ENCODE assay signal across 14 cellular contexts in the genomic region with DNA sequence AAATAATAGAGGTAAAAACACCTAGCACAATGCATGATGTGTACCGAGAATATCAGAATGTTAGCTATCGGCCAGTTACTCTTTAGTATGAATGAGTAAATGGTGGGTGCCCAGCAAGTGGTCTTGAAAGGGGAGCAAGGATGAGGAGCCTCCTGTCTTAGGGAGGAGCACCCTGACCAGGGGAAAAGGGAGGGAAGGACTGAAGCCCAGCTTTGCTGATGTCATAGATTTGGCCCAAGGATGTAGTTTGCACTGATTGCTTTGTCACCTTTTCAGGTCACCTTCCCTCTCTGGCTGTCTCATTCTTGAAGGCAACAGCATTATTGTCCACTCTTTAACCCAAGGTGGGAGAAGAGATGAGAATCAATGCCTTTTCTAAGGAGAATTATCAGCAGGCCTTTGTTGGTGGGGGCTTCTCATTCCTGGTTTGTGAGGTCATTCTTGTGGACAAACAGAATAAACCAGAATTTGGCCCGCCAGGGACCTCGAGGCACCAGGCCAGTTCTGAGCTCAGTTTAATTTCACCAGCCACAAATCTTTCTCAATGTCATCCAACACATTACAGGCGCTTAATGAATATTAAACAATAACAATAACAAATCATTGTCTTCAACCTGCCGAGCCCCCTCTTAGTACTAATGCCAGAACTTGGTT.
DNase-seq lines count a peak whose midpoint lies in the region; TF ChIP-seq lines count a peak whose summit lies in the region.
"Had no signal": no experiment of that assay in that cellular context is flagged by ENCODE, and none has a peak within 500 bp of the region (broad histone marks: within the 10 kb centered on the region; RNA-seq: fewer than 3 reads in every experiment).

No MANE protein-coding gene starts in this region.

- peaks cover 19 to 50% (median 43%) of the 10 kb centered on the region in 10 experiments for H3K4me1 ChIP-seq in BLaER1 treated with 17β-estradiol and CSF1 and Interleukin-3, amounts not matched to agents 10 nM and 100 nM
- no peaks in the 10 kb centered on the region for H3K4me1 ChIP-seq in uterus
- H3K4me1 ChIP-seq: A549, Caco-2 had no signal

- DNase-seq in astrocyte of the cerebellum (ENCODE audit: low read depth) (peak; percentile 64), fibroblast of gingiva (ENCODE audit: low read depth) (peak; percentile 18), uterus (peak; percentile 38 to 67), NCI-H1930 (lab: John Stamatoyannopoulos, UW) (no peak), glomerular visceral epithelial cell (ENCODE audit: extremely low spot score) (no peak)
- DNase-seq: BE2C; Caco-2; CD8-positive, alpha-beta memory T cell; DND-41; GDM1; H7 had no signal

- no peak overlapping the region for H3K4me3 ChIP-seq in BLaER1 treated with 17β-estradiol and CSF1 and Interleukin-3, amounts not matched to agents 10 nM and 100 nM
- no peak overlapping the region for H3K4me3 ChIP-seq in astrocyte of the cerebellum (ENCODE audit: low read depth, low read length)
- H3K4me3 ChIP-seq in uterus: no peak overlapping the region
- H3K4me3 ChIP-seq: A549, GM23338 had no signal

- H3K27me3 ChIP-seq in BLaER1 treated with 17β-estradiol and CSF1 and Interleukin-3, amounts not matched to agents 10 nM and 100 nM: no peaks in the 10 kb centered on the region
- no peaks in the 10 kb centered on the region for H3K27me3 ChIP-seq in uterus
- H3K27me3 ChIP-seq: BE2C had no signal

- no peak overlapping the region for H3K9ac ChIP-seq in BLaER1 treated with 17β-estradiol and CSF1 and Interleukin-3, amounts not matched to agents 10 nM and 100 nM

- TF ChIP-seq CTCF in astrocyte of the cerebellum (IDR thresholded peaks at IDR 0.05; ENCODE audit: low read depth, low read length, missing control alignments) (no peak), uterus (IDR thresholded peaks at IDR 0.05) (no peak)

- in situ Hi-C loops in astrocyte of the cerebellum (cut with HindIII; ENCODE audit: low sequenced_read_pairs): loop anchor here (25.0 kb wide), 3 partner anchors 642 to 1242 kb away; no protein-coding TSS in a partner anchor

- H3K9me3 ChIP-seq in BLaER1 treated with 17β-estradiol and CSF1 and Interleukin-3, amounts not matched to agents 10 nM and 100 nM (replicated peaks in 1 of 11): no peaks in the 10 kb centered on the region
- no peaks in the 10 kb centered on the region for H3K9me3 ChIP-seq in uterus
- H3K9me3 ChIP-seq: A549, BE2C, Caco-2 had no signal

- peak overlapping the region in 6 of 11 experiments; percentile 87 to 96 (median 90); a peak in 8 of 22 replicates for H3K4me2 ChIP-seq in BLaER1 treated with 17β-estradiol and CSF1 and Interleukin-3, amounts not matched to agents 10 nM and 100 nM
- H3K4me2 ChIP-seq: A549, GM23338 had no signal

- no peaks in the 10 kb centered on the region for H4K20me1 ChIP-seq in BLaER1 treated with 17β-estradiol and CSF1 and Interleukin-3, amounts not matched to agents 10 nM and 100 nM

- peak overlapping the region in 5 of 11 experiments; percentile 73 to 86 (median 80); a peak in 4 of 22 replicates for H3K27ac ChIP-seq in BLaER1 treated with 17β-estradiol and CSF1 and Interleukin-3, amounts not matched to agents 10 nM and 100 nM
- no peak overlapping the region for H3K27ac ChIP-seq in uterus
- H3K27ac ChIP-seq: A549 had no signal

- no peak for TF ChIP-seq POLR2A in uterus (IDR thresholded peaks at IDR 0.05)

- no peaks in the 10 kb centered on the region for H3K36me3 ChIP-seq in BLaER1 treated with 17β-estradiol and CSF1 and Interleukin-3, amounts not matched to agents 10 nM and 100 nM
- no peaks in the 10 kb centered on the region for H3K36me3 ChIP-seq in uterus
- H3K36me3 ChIP-seq: BE2C had no signal

- intact Hi-C loops in uterus (cut with DNase I; ENCODE audit: low total_unique reads): no loop called here

Comparison
In these comparisons a context has a peak if more than half of its experiments do, and no peak if none do; other contexts are left out.
1. DNase-seq: peak in astrocyte of the cerebellum (single experiment), fibroblast of gingiva (single experiment) and uterus (2 of 2); none in NCI-H1930 (0 of 2) and glomerular visceral epithelial cell (single experiment).